20 cellular contexts compared by ENCODE assay signal in genomic region chr1:32864375-32865019, GRCh38. TPM values are rescaled to one million over a fixed set of nuclear protein-coding genes. Genes with fewer than 3 reads are reported as not detected.
"Had no signal": no experiment of that assay in that cellular context is flagged by ENCODE, and none has a peak within 500 bp of the region (broad histone marks: within the 10 kb centered on the region; RNA-seq: fewer than 3 reads in every experiment).

No MANE protein-coding gene starts in this region.

- H3K9me3 Mint-ChIP-seq: immature natural killer cell had no signal

- H3K4me3 ChIP-seq: ovary, skin epidermis, stomach, uterus had no signal

- H3K36me3 ChIP-seq: ovary, uterus had no signal

- H3K9me3 ChIP-seq: ovary, stomach, uterus had no signal

- FAIRE-seq: colon, TTC549 had no signal

- H3K27me3 ChIP-seq: ovary, uterus had no signal

- H3K27ac ChIP-seq: epithelial cell of prostate, ovary, skin epidermis, uterus had no signal

- ATAC-seq: left colon, T-helper 17 cell had no signal

- H3K4me1 ChIP-seq: uterus had no signal

- DNase-seq: activated CD4-positive, alpha-beta T cell treated with anti-CD3 and anti-CD28 coated beads, Interleukin-2, amount 50 U/mL, for 1 hour; activated CD4-positive, CD25-positive, alpha-beta regulatory T cell; activated gamma-delta T cell; activated T-cell treated with anti-CD3 and anti-CD28 coated beads, Interleukin-2, amount 50 U/mL, for 1 hour; anterior cingulate cortex; effector memory CD4-positive, alpha-beta T cell; immature natural killer cell; left colon; mesendoderm; ovary; stimulated activated CD4-positive, alpha-beta T cell treated with anti-CD3 and anti-CD28 coated beads, Interleukin-4, amount 100 ng/mL, for 4 hours; stomach; T-helper 17 cell; uterus had no signal

- H3K27ac Mint-ChIP-seq: activated naive CD8-positive, alpha-beta T cell; T-helper 17 cell had no signal

- H3K4me3 Mint-ChIP-seq: activated naive CD8-positive, alpha-beta T cell; immature natural killer cell; T-helper 17 cell had no signal

RNA-seq across cellular contexts. Expression of gene FNDC5, which starts 6.2 kb away (rescaled TPM):
- total RNA-seq: T-helper 17 cell had no signal
- polyA plus RNA-seq: immature natural killer cell had no signal

RNA-seq across cellular contexts. Expression of gene HPCA, which starts 21.8 kb away (rescaled TPM):
- total RNA-seq: T-helper 17 cell had no signal
- polyA plus RNA-seq: immature natural killer cell had no signal

RNA-seq across cellular contexts. Expression of gene TMEM54, which starts 36.7 kb away (rescaled TPM):
- total RNA-seq: T-helper 17 cell had no signal
- polyA plus RNA-seq: immature natural killer cell, neural cell had no signal
